In genomic region chr17:11719852-11720251, GRCh38 we compare ENCODE assay signal across 16 cellular contexts.
"Had no signal": no experiment of that assay in that cellular context is flagged by ENCODE, and none has a peak within 500 bp of the region (broad histone marks: within the 10 kb centered on the region; RNA-seq: fewer than 3 reads in every experiment).

No MANE protein-coding gene starts in this region.

- H3K4me3 ChIP-seq: esophagus squamous epithelium, mucosa of descending colon, psoas muscle, sigmoid colon, skin epidermis, stomach, vagina had no signal

- H3K27me3 ChIP-seq: esophagus squamous epithelium, neutrophil, sigmoid colon, stomach, vagina had no signal

- DNase-seq: effector memory CD4-positive, alpha-beta T cell; esophagus squamous epithelium; foreskin fibroblast; immature natural killer cell; left cardiac atrium; mammary epithelial cell; mucosa of descending colon; naive thymus-derived CD8-positive, alpha-beta T cell; psoas muscle; stimulated activated naive CD4-positive, alpha-beta T cell; stomach; substantia nigra had no signal

- H3K27ac ChIP-seq: neutrophil, psoas muscle, sigmoid colon, skin epidermis, stomach, vagina had no signal

- H3K4me1 ChIP-seq: psoas muscle, sigmoid colon, stomach, vagina had no signal

- ATAC-seq: left cardiac atrium; mucosa of descending colon; naive thymus-derived CD8-positive, alpha-beta T cell; psoas muscle had no signal

- H3K36me3 ChIP-seq: esophagus squamous epithelium, neutrophil, sigmoid colon, stomach, vagina had no signal

- H3K9me3 ChIP-seq: esophagus squamous epithelium, mucosa of descending colon, neutrophil, psoas muscle, sigmoid colon, stomach, vagina had no signal
